In the genomic region with DNA sequence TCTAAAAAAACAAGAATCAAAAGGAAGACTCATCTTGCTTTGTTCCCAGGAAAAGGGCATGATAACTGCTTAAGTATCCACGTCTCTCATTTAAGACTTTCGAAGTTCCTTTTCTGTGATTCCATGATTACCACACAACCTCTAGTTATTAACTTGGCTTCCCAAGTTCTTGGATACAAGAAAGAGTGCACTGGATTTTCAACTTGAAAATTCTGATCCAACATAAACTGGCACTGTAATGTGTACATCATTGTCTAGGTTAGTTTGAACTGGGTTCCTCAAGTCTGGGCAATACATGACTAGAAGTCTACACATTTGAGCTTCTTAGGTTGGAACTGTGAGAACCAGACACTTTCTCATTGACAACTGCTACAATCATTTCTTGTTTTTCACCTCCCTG, we compare ENCODE assay signal across 9 cellular contexts. TPM values are rescaled to one million over a fixed set of nuclear protein-coding genes. Genes with fewer than 3 reads are reported as not detected.
DNase-seq lines count a peak whose midpoint lies in the region; TF ChIP-seq lines count a peak whose summit lies in the region.
"Had no signal": no experiment of that assay in that cellular context is flagged by ENCODE, and none has a peak within 500 bp of the region (broad histone marks: within the 10 kb centered on the region; RNA-seq: fewer than 3 reads in every experiment).

No MANE protein-coding gene starts in this region.

- DNase-seq in EH (ENCODE audit: low read depth) (peak; percentile 17), LNCaP clone FGC (ENCODE audit: low read depth) (no peak), dorsolateral prefrontal cortex (no peak), neuronal stem cell (ENCODE audit: low spot score) (no peak), NCI-H1694 treated with DMSO at 0.1 percent for 48 hours (lab: John Stamatoyannopoulos, UW) (no peak), head of caudate nucleus (no peak), amygdala (lab: John Stamatoyannopoulos, UW) (no peak), NCI-H446 (lab: John Stamatoyannopoulos, UW) (no peak)
- DNase-seq: SHP77 treated with DMSO at 0.1 percent for 48 hours had no signal

- peaks cover 3 to 8% of the 10 kb centered on the region in 2 donors for H3K4me1 ChIP-seq in neuronal stem cell (ENCODE audit: control insufficient read depth in 2 of 2, insufficient read depth in 1 of 2, low read depth in 1 of 2, low read length in 2 of 2)

- no peak overlapping the region for H3K4ac ChIP-seq in neuronal stem cell (ENCODE audit: low read length)

- no CpG with 5 or more reads among the region's 2 CpGs for WGBS in neuronal stem cell (ENCODE audit: extremely low coverage in 2 of 2, insufficient read length in 2 of 2, insufficient replicate concordance in 1 of 2), 2 donors

- no peak overlapping the region for H3K4me2 ChIP-seq in neuronal stem cell (ENCODE audit: insufficient read depth, low read length, poor library complexity, severe bottlenecking)

- no peak overlapping the region for H3K27ac ChIP-seq in dorsolateral prefrontal cortex
- no peak overlapping the region for H3K27ac ChIP-seq in neuronal stem cell (replicated peaks; ENCODE audit: low read length)

- no peak overlapping the region for H3K14ac ChIP-seq in neuronal stem cell (ENCODE audit: low read length)

- H3K79me1 ChIP-seq in neuronal stem cell (ENCODE audit: low read depth, low read length) = no peaks in the 10 kb centered on the region

- H4K91ac ChIP-seq in neuronal stem cell (ENCODE audit: low read depth, low read length, poor library complexity) = no peak overlapping the region

- intact Hi-C loops in dorsolateral prefrontal cortex (cut with DNase I) (loop anchor here (5.0 kb wide), 2 partner anchors 48 to 63 kb away; a partner anchor contains a TSS), head of caudate nucleus (cut with DNase I) (loop anchor here (5.0 kb wide), 2 partner anchors 63 to 127 kb away; a partner anchor contains a TSS)

- no peak overlapping the region for H3K9ac ChIP-seq in neuronal stem cell (ENCODE audit: low read depth, low read length, poor library complexity)

- no peak for TF ChIP-seq CTCF in LNCaP clone FGC (IDR thresholded peaks at IDR 0.05; ENCODE audit: control insufficient read depth, extremely low read depth, insufficient read depth)
- TF ChIP-seq CTCF in dorsolateral prefrontal cortex (IDR thresholded peaks at IDR 0.05 in 54 of 56, conservative IDR thresholded peaks at IDR 0.05 in 2 of 56; ENCODE audit: low read depth in 1 of 56, partially characterized antibody in 56 of 56) = no peak

- no peaks in the 10 kb centered on the region for H3K36me3 ChIP-seq in neuronal stem cell (replicated peaks in 1 of 2; ENCODE audit: control insufficient read depth in 2 of 2, insufficient read depth in 2 of 2, low read length in 2 of 2)

- H2BK15ac ChIP-seq in neuronal stem cell (ENCODE audit: low read length) = no peak overlapping the region

- no peak overlapping the region for H2BK5ac ChIP-seq in neuronal stem cell (ENCODE audit: low read length)

- H3K23ac ChIP-seq in neuronal stem cell (ENCODE audit: low read depth, low read length, poor library complexity) = no peak overlapping the region

- H3K18ac ChIP-seq in neuronal stem cell (ENCODE audit: low read length) = no peak overlapping the region

- H3K9me3 ChIP-seq in neuronal stem cell (replicated peaks in 1 of 2; ENCODE audit: control insufficient read depth in 2 of 2, insufficient read depth in 1 of 2, low read depth in 1 of 2, low read length in 2 of 2) = no peaks in the 10 kb centered on the region

- H3K4me3 ChIP-seq in LNCaP clone FGC (ENCODE audit: low read depth, low read length) = peak overlapping the region; percentile 85
- peak overlapping the region in 58 of 59 donors; percentile 10 to 98 (median 87) for H3K4me3 ChIP-seq in dorsolateral prefrontal cortex
- peak overlapping the region in 1 of 2 donors; percentile 77 for H3K4me3 ChIP-seq in neuronal stem cell (ENCODE audit: low read length in 2 of 2)

- H2AK5ac ChIP-seq in neuronal stem cell (ENCODE audit: low read depth, low read length) = no peak overlapping the region

- no peak overlapping the region for H4K8ac ChIP-seq in neuronal stem cell (ENCODE audit: low read depth, low read length)

- no peak overlapping the region for H2BK12ac ChIP-seq in neuronal stem cell (ENCODE audit: low read length)

- no peaks in the 10 kb centered on the region for H3K27me3 ChIP-seq in dorsolateral prefrontal cortex
- no peaks in the 10 kb centered on the region for H3K27me3 ChIP-seq in neuronal stem cell (ENCODE audit: control insufficient read depth in 3 of 3, insufficient read depth in 3 of 3, low read depth in 1 of 3, low read length in 3 of 3)

- H2BK120ac ChIP-seq in neuronal stem cell (ENCODE audit: low read depth, low read length) = no peak overlapping the region

- peak overlapping the region; percentile 27 for H2AFZ ChIP-seq in neuronal stem cell (ENCODE audit: low read length)

RNA-seq across cellular contexts. Expression of a gene that starts 1.6 kb away (rescaled TPM):
- 10 to 100 TPM; 15.5 to 37.2 (median 24.2) TPM for total RNA-seq in dorsolateral prefrontal cortex
- polyA plus RNA-seq in neuronal stem cell (2013, experiment 1 of 2) = 8.4 TPM
- polyA plus RNA-seq in neuronal stem cell (2013, experiment 2 of 2) = 9.1 TPM

RNA-seq across cellular contexts. Expression of a gene that starts 1.8 kb away (rescaled TPM):
- total RNA-seq in dorsolateral prefrontal cortex = 10 to 100 TPM; 39.9 to 74.9 (median 59.1) TPM
- polyA plus RNA-seq in neuronal stem cell (2013, experiment 1 of 2) = 12.0 TPM
- polyA plus RNA-seq in neuronal stem cell (2013, experiment 2 of 2) = 12.2 TPM
